8 cellular contexts compared by ENCODE assay signal in genomic region chr6:35919827-35920751, GRCh38. TPM values are rescaled to one million over a fixed set of nuclear protein-coding genes. Genes with fewer than 3 reads are reported as not detected.
DNase-seq lines count a peak whose midpoint lies in the region; ATAC-seq, FAIRE-seq and TF ChIP-seq lines count a peak whose summit lies in the region.

No MANE protein-coding gene starts in this region.

- 3 to 5% (median 4%) methylated on average over 43 to 50 of the region's 50 CpGs for WGBS in heart left ventricle, 4 donors

- H3K27ac Mint-ChIP-seq in activated naive CD4-positive, alpha-beta T cell treated with anti-CD3 and anti-CD28 coated beads, Interleukin-2, amount 50 U/mL, for 72 hours = peak overlapping the region; percentile 98

- H3K9me3 Mint-ChIP-seq in activated naive CD4-positive, alpha-beta T cell treated with anti-CD3 and anti-CD28 coated beads, Interleukin-2, amount 50 U/mL, for 72 hours = no peaks in the 10 kb centered on the region

- peak overlapping the region; percentile 59 for H3K9ac ChIP-seq in rectal smooth muscle tissue (ENCODE audit: low read length)

- FAIRE-seq in urothelium cell line (lab: Jason Lieb, UNC) = no peak

- peaks cover 0 to 6% (median 0%) of the 10 kb centered on the region in 9 donors for H3K36me3 ChIP-seq in heart left ventricle
- peaks cover 2% of the 10 kb centered on the region for H3K36me3 ChIP-seq in rectal smooth muscle tissue (ENCODE audit: control insufficient read depth, insufficient read depth, low read length)

- no peak for TF ChIP-seq POLR2A in heart left ventricle (IDR thresholded peaks at IDR 0.05)

- H3K4me3 ChIP-seq in heart left ventricle = peak overlapping the region; percentile 75 to 98 (median 90)
- H3K4me3 ChIP-seq in rectal smooth muscle tissue (ENCODE audit: low read length) = peak overlapping the region; percentile 75

- intact Hi-C loops in heart left ventricle (cut with DNase I) = loop anchor here in 2 of 10 donors (5.0 to 10.0 kb wide), 2 partner anchors 107 to 185 kb away; partner anchors contain the start of gene MAPK14 (in 1 of the 2)

- CTCF ChIA-PET in RWPE1 (lab: Yijun Ruan, JAX) = no interaction called here

- peaks cover 0 to 36% (median 14%) of the 10 kb centered on the region in 12 donors for H3K4me1 ChIP-seq in heart left ventricle
- H3K4me1 ChIP-seq in rectal smooth muscle tissue (ENCODE audit: control insufficient read depth, insufficient read depth, low read length) = no peaks in the 10 kb centered on the region

- ATAC-seq in GM18519 (IDR thresholded peaks at IDR 0.05; ENCODE audit: low FRiP score, unreplicated experiment) = peak; percentile 7
- ATAC-seq in HG03108 (IDR thresholded peaks at IDR 0.05; ENCODE audit: unreplicated experiment) = peak; percentile 28
- peak; percentile 67 to 88 for ATAC-seq in activated naive CD4-positive, alpha-beta T cell treated with anti-CD3 and anti-CD28 coated beads, Interleukin-2, amount 50 U/mL, for 72 hours
- peak in 3 of 4 donors; percentile 32 to 58 (median 53) for ATAC-seq in heart left ventricle

- H3K36me3 Mint-ChIP-seq in activated naive CD4-positive, alpha-beta T cell treated with anti-CD3 and anti-CD28 coated beads, Interleukin-2, amount 50 U/mL, for 72 hours = peaks cover 28 to 36% of the 10 kb centered on the region in 2 donors

- H3K27me3 ChIP-seq in heart left ventricle (no peaks in the 10 kb centered on the region), rectal smooth muscle tissue (ENCODE audit: control insufficient read depth, insufficient read depth, low read length) (no peaks in the 10 kb centered on the region)

- peak; percentile 61 for DNase-seq in AG08396 (ENCODE audit: low spot score)
- DNase-seq in RWPE1 (ENCODE audit: low spot score) = peak; percentile 61
- DNase-seq in activated naive CD4-positive, alpha-beta T cell treated with anti-CD3 and anti-CD28 coated beads, Interleukin-2, amount 50 U/mL, for 72 hours (ENCODE audit: low spot score in 2 of 2) = peak; percentile 45 to 70
- peak in 3 of 5 donors; percentile 9 to 26 (median 20) for DNase-seq in heart left ventricle
- peak; percentile 43 for DNase-seq in urothelium cell line (ENCODE audit: low spot score)

- no peaks in the 10 kb centered on the region for H3K9me3 ChIP-seq in heart left ventricle

- H3K27ac ChIP-seq in RWPE1 (peak overlapping the region; percentile 86), heart left ventricle (peak overlapping the region; percentile 34 to 82 (median 73)), rectal smooth muscle tissue (ENCODE audit: low read depth, low read length) (no peak overlapping the region)

- TF ChIP-seq CTCF in RWPE1 (conservative IDR thresholded peaks at IDR 0.05; ENCODE audit: low read depth) (no peak), heart left ventricle (IDR thresholded peaks at IDR 0.05) (no peak)

- POLR2A ChIA-PET in RWPE1 (lab: Yijun Ruan, JAX; ENCODE audit: low non-redundant PET) = no interaction called here

RNA-seq across cellular contexts. Expression of gene SRPK1, which starts 0.8 kb away (rescaled TPM):
- 100 to 1,000 TPM; 102 to 138 TPM for total RNA-seq in activated naive CD4-positive, alpha-beta T cell treated with anti-CD3 and anti-CD28 coated beads, Interleukin-2, amount 50 U/mL, for 72 hours
- total RNA-seq in heart left ventricle = 10 to 100 TPM; 17.7 to 41.7 (median 19.9) TPM
- polyA plus RNA-seq in heart left ventricle = 10 to 100 TPM in 1 of 2 donors, 1 to 10 TPM in 1; 5.0 to 15.6 TPM

Comparison
In these comparisons a context has a peak if more than half of its experiments do, and no peak if none do; other contexts are left out.
1. ATAC-seq: peak in every context shown above with its lines; median percentile 78 in activated naive CD4-positive, alpha-beta T cell treated with anti-CD3 and anti-CD28 coated beads, Interleukin-2, amount 50 U/mL, for 72 hours; 53 in heart left ventricle; 28 in HG03108; 7 in GM18519.